In genomic region chr2:38591152-38591551, GRCh38 we compare ENCODE assay signal across 19 cellular contexts. TPM values are rescaled to one million over a fixed set of nuclear protein-coding genes. Genes with fewer than 3 reads are reported as not detected.
DNase-seq lines count a peak whose midpoint lies in the region; ATAC-seq and TF ChIP-seq lines count a peak whose summit lies in the region.
"Had no signal": no experiment of that assay in that cellular context is flagged by ENCODE, and none has a peak within 500 bp of the region (broad histone marks: within the 10 kb centered on the region; RNA-seq: fewer than 3 reads in every experiment).

No MANE protein-coding gene starts in this region.

- peaks cover 14% of the 10 kb centered on the region; the same call in 1 of the 2 replicates for H3K4me1 ChIP-seq in GM23338 (ENCODE audit: insufficient read depth)
- H3K4me1 ChIP-seq: BE2C had no signal

- H3K9me3 ChIP-seq in CD4-positive, alpha-beta T cell (ENCODE audit: control insufficient read depth, low read length): no peaks in the 10 kb centered on the region
- H3K9me3 ChIP-seq: BE2C, thyroid gland had no signal

- peaks cover 100% of the 10 kb centered on the region for H3K79me2 ChIP-seq in GM23338 (replicated peaks; ENCODE audit: insufficient read depth)

- H3K9me2 ChIP-seq in GM23338 (ENCODE audit: insufficient read depth): no peaks in the 10 kb centered on the region

- H3K9me3 Mint-ChIP-seq in CD4-positive, alpha-beta T cell: no peaks in the 10 kb centered on the region
- no peaks in the 10 kb centered on the region for H3K9me3 Mint-ChIP-seq in GM23338
- H3K9me3 Mint-ChIP-seq in chondrocyte (ENCODE audit: low read depth): no peaks in the 10 kb centered on the region
- H3K9me3 Mint-ChIP-seq in nephron progenitor cell: no peaks in the 10 kb centered on the region
- H3K9me3 Mint-ChIP-seq: dendritic cell treated with granulocyte-macrophage colony-stimulating factor and Interleukin-4, amounts not matched to agents 40 ng/mL and 50 ng/mL, for 4 days; neural crest cell had no signal

- no peak overlapping the region for H2AFZ ChIP-seq in GM23338

- peaks cover 52% of the 10 kb centered on the region for H3K4me1 Mint-ChIP-seq in CD4-positive, alpha-beta T cell (ENCODE audit: low read depth)
- H3K4me1 Mint-ChIP-seq in GM23338 (peaks cover 45% of the 10 kb centered on the region), chondrocyte (ENCODE audit: low read depth) (peaks cover 67% of the 10 kb centered on the region), nephron progenitor cell (peaks cover 9% of the 10 kb centered on the region)

- H3K4me3 ChIP-seq in GM23338: no peak overlapping the region
- H3K4me3 ChIP-seq: thyroid gland had no signal

- peaks cover 45% of the 10 kb centered on the region for H4K20me1 ChIP-seq in GM23338 (replicated peaks; ENCODE audit: insufficient read depth)

- no peaks in the 10 kb centered on the region for H3F3A ChIP-seq in GM23338 (replicated peaks; ENCODE audit: low read depth)

- no peaks in the 10 kb centered on the region for H3K36me3 ChIP-seq in GM23338 (ENCODE audit: insufficient read depth)
- H3K36me3 ChIP-seq: thyroid gland had no signal

- CTCF ChIA-PET in CD4-positive, alpha-beta T cell (lab: Charles Lee): interaction anchor here (0.5 to 3.1 kb wide), 3 partner anchors 8 to 67 kb away, joined by 3 to 17 read pairs (median 5); partner anchors contain the start of gene HNRNPLL

- POLR2A ChIA-PET in CD4-positive, alpha-beta T cell (lab: Charles Lee): interaction anchor here (0.9 to 1.2 kb wide), 4 partner anchors 7 to 160 kb away, joined by 3 to 11 read pairs (median 4); partner anchors contain the start of gene SRSF7

- H3K27me3 ChIP-seq in CD4-positive, alpha-beta T cell (ENCODE audit: control insufficient read depth, insufficient read depth, low read length): no peaks in the 10 kb centered on the region
- no peaks in the 10 kb centered on the region for H3K27me3 ChIP-seq in GM23338 (ENCODE audit: insufficient read depth)
- H3K27me3 ChIP-seq: BE2C, thyroid gland had no signal

- H3K4me2 ChIP-seq in GM23338: no peak overlapping the region

- H3K27ac ChIP-seq in CD4-positive, alpha-beta T cell (ENCODE audit: low read depth, low read length): no peak overlapping the region
- H3K27ac ChIP-seq in GM23338 (ENCODE audit: low read depth): no peak overlapping the region
- H3K27ac ChIP-seq: thyroid gland had no signal

- no peak for ATAC-seq in CD4-positive, alpha-beta T cell (ENCODE audit: poor library complexity)
- ATAC-seq in GM23338: no peak
- ATAC-seq in HG03457 (IDR thresholded peaks at IDR 0.05; ENCODE audit: unreplicated experiment): no peak
- ATAC-seq in HG03095 (IDR thresholded peaks at IDR 0.05; ENCODE audit: unreplicated experiment): no peak
- ATAC-seq in GM18867 (IDR thresholded peaks at IDR 0.05; ENCODE audit: unreplicated experiment): no peak
- ATAC-seq: Panc1, SK-N-SH treated with all-trans-retinoic acid at 6 μM for 48 hours had no signal

- peaks cover 28% of the 10 kb centered on the region for H3K36me3 Mint-ChIP-seq in CD4-positive, alpha-beta T cell (ENCODE audit: low read depth)
- H3K36me3 Mint-ChIP-seq in GM23338 (ENCODE audit: low read depth) (peaks cover 17% of the 10 kb centered on the region; the same call in 2 of the 3 replicates), chondrocyte (ENCODE audit: low read depth) (no peaks in the 10 kb centered on the region), nephron progenitor cell (ENCODE audit: low read depth) (peaks cover 75% of the 10 kb centered on the region)

- peak overlapping the region; percentile 52 for H3K4me3 Mint-ChIP-seq in CD4-positive, alpha-beta T cell
- H3K4me3 Mint-ChIP-seq in GM23338 (no peak overlapping the region), chondrocyte (ENCODE audit: unreplicated experiment) (no peak overlapping the region), nephron progenitor cell (no peak overlapping the region)
- H3K4me3 Mint-ChIP-seq: dendritic cell treated with granulocyte-macrophage colony-stimulating factor and Interleukin-4, amounts not matched to agents 40 ng/mL and 50 ng/mL, for 4 days; neural crest cell had no signal

- no peak for DNase-seq in CD4-positive, alpha-beta T cell
- DNase-seq in GM23338 (ENCODE audit: low spot score) (no peak), chondrocyte (ENCODE audit: low spot score) (no peak), nephron progenitor cell (no peak), amniotic stem cell (lab: John Stamatoyannopoulos, UW) (no peak)
- DNase-seq: activated naive CD4-positive, alpha-beta T cell treated with Interleukin-2 at 50 U/mL for 16 hours; BE2C; DMS53; glutamatergic neuron; mammary epithelial cell; NCI-H510A; thyroid gland had no signal

- TF ChIP-seq CTCF in CD4-positive, alpha-beta T cell (IDR thresholded peaks at IDR 0.05): no peak
- TF ChIP-seq CTCF in GM23338 (conservative IDR thresholded peaks at IDR 0.05; ENCODE audit: low read depth in 2 of 2): no peak
- TF ChIP-seq CTCF in chondrocyte (IDR thresholded peaks at IDR 0.05): no peak
- no peak for TF ChIP-seq CTCF in nephron progenitor cell (IDR thresholded peaks at IDR 0.05)

- intact Hi-C loops in CD4-positive, alpha-beta T cell (cut with DNase I, micrococcal nuclease): no loop called here

- H3K27me3 Mint-ChIP-seq in CD4-positive, alpha-beta T cell: no peaks in the 10 kb centered on the region
- H3K27me3 Mint-ChIP-seq in GM23338 (ENCODE audit: insufficient read depth, low read depth, poor library complexity) (no peaks in the 10 kb centered on the region), chondrocyte (ENCODE audit: low read depth) (no peaks in the 10 kb centered on the region), nephron progenitor cell (ENCODE audit: low read depth, poor library complexity) (no peaks in the 10 kb centered on the region)
- H3K27me3 Mint-ChIP-seq: dendritic cell treated with granulocyte-macrophage colony-stimulating factor and Interleukin-4, amounts not matched to agents 40 ng/mL and 50 ng/mL, for 4 days had no signal

- peak overlapping the region; percentile 48 for H3K27ac Mint-ChIP-seq in CD4-positive, alpha-beta T cell
- H3K27ac Mint-ChIP-seq in GM23338 (0 out of 2 replicates have a peak overlapping the region, but pooled peaks have one; percentile 38), chondrocyte (ENCODE audit: unreplicated experiment) (peak overlapping the region; percentile 27), nephron progenitor cell (peak overlapping the region; percentile 71)
- H3K27ac Mint-ChIP-seq: dendritic cell treated with granulocyte-macrophage colony-stimulating factor and Interleukin-4, amounts not matched to agents 40 ng/mL and 50 ng/mL, for 4 days had no signal

RNA-seq across cellular contexts. Expression of gene HNRNPLL, which starts 11.6 kb away (rescaled TPM):
- 10 to 100 TPM; 44.9 to 46.5 TPM for total RNA-seq in CD4-positive, alpha-beta T cell
- 53.4 and 61.9 TPM in 2 replicates for total RNA-seq in GM23338 (2014; rRNA removed; shearing (Covaris generic))
- polyA plus RNA-seq in GM23338 (2016; fragmentation: Nextera tagmentation; extraction: Ambion mirVana): 42.2 and 42.5 TPM in 2 replicates
- total RNA-seq in chondrocyte: 41.8 to 55.7 TPM (median 45.2 TPM) in 3 replicates
